1 cellular context compared by ENCODE assay signal in the genomic region with DNA sequence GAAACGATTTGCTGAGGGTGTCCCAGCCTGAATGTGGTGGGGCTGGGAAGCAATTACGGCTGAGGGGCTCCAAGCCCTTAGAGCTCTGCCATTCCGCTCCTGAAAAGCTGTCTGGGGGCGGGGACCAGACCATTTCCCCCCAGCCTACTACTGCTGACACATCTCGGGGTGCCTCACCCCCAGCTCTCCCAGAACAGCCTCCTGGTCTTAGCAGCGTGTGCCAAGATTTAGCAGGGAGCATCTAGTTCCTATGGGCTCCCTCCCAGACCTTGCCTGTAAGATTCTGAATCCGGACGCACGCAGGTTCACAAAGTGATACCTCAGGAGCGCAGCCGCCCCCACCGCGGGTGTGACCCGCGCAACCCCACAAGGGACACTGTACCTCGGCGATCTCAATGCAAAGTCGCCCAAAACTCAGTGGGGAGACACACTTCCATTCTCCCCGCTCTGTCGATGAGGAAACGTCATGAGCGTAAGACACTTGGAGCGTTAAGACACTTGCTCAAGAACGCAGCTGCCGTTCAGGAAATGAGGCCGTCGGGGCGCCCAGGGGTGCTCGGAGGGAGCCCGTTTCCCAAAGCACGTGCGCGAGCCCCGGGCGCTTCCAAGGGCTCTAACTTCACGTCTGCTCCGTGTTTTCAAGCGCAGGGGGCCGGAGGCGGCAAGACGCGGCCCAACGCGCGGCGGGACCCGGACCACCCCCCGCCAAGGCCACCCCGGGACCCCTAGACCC.
TF ChIP-seq lines count a peak whose summit lies in the region.

No MANE protein-coding gene starts in this region.

TF ChIP-seq in WTC11, 78 proteins besides CTCF, POLR2A, EP300 and RAD21 (continued from another document):
- TF ChIP-seq, protein P1, sequence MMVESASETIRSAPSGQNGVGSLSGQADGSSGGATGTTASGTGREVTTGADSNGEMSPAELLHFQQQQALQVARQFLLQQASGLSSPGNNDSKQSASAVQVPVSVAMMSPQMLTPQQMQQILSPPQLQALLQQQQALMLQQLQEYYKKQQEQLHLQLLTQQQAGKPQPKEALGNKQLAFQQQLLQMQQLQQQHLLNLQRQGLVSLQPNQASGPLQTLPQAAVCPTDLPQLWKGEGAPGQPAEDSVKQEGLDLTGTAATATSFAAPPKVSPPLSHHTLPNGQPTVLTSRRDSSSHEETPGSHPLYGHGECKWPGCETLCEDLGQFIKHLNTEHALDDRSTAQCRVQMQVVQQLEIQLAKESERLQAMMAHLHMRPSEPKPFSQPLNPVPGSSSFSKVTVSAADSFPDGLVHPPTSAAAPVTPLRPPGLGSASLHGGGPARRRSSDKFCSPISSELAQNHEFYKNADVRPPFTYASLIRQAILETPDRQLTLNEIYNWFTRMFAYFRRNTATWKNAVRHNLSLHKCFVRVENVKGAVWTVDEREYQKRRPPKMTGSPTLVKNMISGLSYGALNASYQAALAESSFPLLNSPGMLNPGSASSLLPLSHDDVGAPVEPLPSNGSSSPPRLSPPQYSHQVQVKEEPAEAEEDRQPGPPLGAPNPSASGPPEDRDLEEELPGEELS (CRISPR knock-in tag; IDR thresholded peaks at IDR 0.05), result 0 out of 2 replicates have a peak, but pooled peaks have one; percentile 6
- TF ChIP-seq, protein P2, sequence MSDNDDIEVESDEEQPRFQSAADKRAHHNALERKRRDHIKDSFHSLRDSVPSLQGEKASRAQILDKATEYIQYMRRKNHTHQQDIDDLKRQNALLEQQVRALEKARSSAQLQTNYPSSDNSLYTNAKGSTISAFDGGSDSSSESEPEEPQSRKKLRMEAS (CRISPR knock-in tag; IDR thresholded peaks at IDR 0.05), result 0 out of 2 replicates have a peak, but pooled peaks have one; percentile 37
- peak; percentile 81 for TF ChIP-seq ZNF423 (CRISPR knock-in tag; IDR thresholded peaks at IDR 0.05)
- peak; percentile 17; the same call in 1 of the 2 replicates for TF ChIP-seq ZNF317 (CRISPR knock-in tag; IDR thresholded peaks at IDR 0.05; ENCODE audit: borderline replicate concordance, low read depth)
- TF ChIP-seq, protein P3, sequence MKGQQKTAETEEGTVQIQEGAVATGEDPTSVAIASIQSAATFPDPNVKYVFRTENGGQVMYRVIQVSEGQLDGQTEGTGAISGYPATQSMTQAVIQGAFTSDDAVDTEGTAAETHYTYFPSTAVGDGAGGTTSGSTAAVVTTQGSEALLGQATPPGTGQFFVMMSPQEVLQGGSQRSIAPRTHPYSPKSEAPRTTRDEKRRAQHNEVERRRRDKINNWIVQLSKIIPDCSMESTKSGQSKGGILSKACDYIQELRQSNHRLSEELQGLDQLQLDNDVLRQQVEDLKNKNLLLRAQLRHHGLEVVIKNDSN (CRISPR knock-in tag; IDR thresholded peaks at IDR 0.05), result peak; percentile 44; the same call in 1 of the 2 replicates
- TF ChIP-seq, protein P4, sequence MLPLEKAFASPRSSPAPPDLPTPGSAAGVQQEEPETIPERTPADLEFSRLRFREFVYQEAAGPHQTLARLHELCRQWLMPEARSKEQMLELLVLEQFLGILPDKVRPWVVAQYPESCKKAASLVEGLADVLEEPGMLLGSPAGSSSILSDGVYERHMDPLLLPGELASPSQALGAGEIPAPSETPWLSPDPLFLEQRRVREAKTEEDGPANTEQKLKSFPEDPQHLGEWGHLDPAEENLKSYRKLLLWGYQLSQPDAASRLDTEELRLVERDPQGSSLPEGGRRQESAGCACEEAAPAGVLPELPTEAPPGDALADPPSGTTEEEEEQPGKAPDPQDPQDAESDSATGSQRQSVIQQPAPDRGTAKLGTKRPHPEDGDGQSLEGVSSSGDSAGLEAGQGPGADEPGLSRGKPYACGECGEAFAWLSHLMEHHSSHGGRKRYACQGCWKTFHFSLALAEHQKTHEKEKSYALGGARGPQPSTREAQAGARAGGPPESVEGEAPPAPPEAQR (CRISPR knock-in tag; IDR thresholded peaks at IDR 0.05), result no peak
TF ChIP-seq in WTC11: peak in this region for 5.
